20 cellular contexts compared by ENCODE assay signal in genomic region chr12:131230340-131231099, GRCh38.
DNase-seq lines count a peak whose midpoint lies in the region; ATAC-seq, FAIRE-seq and TF ChIP-seq lines count a peak whose summit lies in the region.
"Had no signal": no experiment of that assay in that cellular context is flagged by ENCODE, and none has a peak within 500 bp of the region (broad histone marks: within the 10 kb centered on the region; RNA-seq: fewer than 3 reads in every experiment).

No MANE protein-coding gene starts in this region.

- H2AK5ac ChIP-seq in H1 (ENCODE audit: low read depth, low read length): no peak overlapping the region; the same call in 1 of the 2 replicates

- H3K23ac ChIP-seq in H1 (ENCODE audit: insufficient read length): no peak overlapping the region

- no peaks in the 10 kb centered on the region for H4K20me1 ChIP-seq in H1 (replicated peaks in 1 of 2; ENCODE audit: control insufficient read depth in 1 of 2, insufficient read depth in 2 of 2, low read length in 2 of 2)
- no peaks in the 10 kb centered on the region for H4K20me1 ChIP-seq in osteoblast (ENCODE audit: insufficient read depth, low read length)

- H3K14ac ChIP-seq in H1 (ENCODE audit: insufficient read length): no peak overlapping the region

- H3K4me1 ChIP-seq in left ventricle myocardium inferior (peaks cover 21% of the 10 kb centered on the region), H1 (replicated peaks in 1 of 4; ENCODE audit: control insufficient read depth in 3 of 4, insufficient read depth in 4 of 4, low read length in 3 of 4) (peaks cover 0 to 21% (median 11%) of the 10 kb centered on the region in 4 experiments; a peak in 5 of 7 replicates), neuron (ENCODE audit: insufficient read depth, low read length) (peaks cover 12% of the 10 kb centered on the region), osteoblast (ENCODE audit: insufficient read depth, low read length) (no peaks in the 10 kb centered on the region)

- H3K27me3 ChIP-seq in left ventricle myocardium inferior (ENCODE audit: low read depth) (peaks cover 44% of the 10 kb centered on the region), H1 (replicated peaks in 1 of 4; ENCODE audit: control insufficient read depth in 3 of 4, extremely low read depth in 1 of 4, insufficient read depth in 3 of 4, low read length in 3 of 4) (no peaks in the 10 kb centered on the region), neuron (ENCODE audit: insufficient read depth, low read length) (no peaks in the 10 kb centered on the region), osteoblast (ENCODE audit: insufficient read depth, low read length) (no peaks in the 10 kb centered on the region)
- H3K27me3 ChIP-seq: dorsolateral prefrontal cortex had no signal

- no peak overlapping the region; the same call in 1 of the 2 replicates for H2BK12ac ChIP-seq in H1 (ENCODE audit: low read depth, low read length)

- peak; percentile 15 to 37; a peak in 2 of 4 replicates for TF ChIP-seq RAD21 in H1 (IDR thresholded peaks at IDR 0.05 in 1 of 2, conservative IDR thresholded peaks at IDR 0.05 in 1 of 2; ENCODE audit: low read depth in 2 of 2, low read length in 2 of 2)

- H3K36me3 ChIP-seq in left ventricle myocardium inferior (no peaks in the 10 kb centered on the region), H1 (ENCODE audit: control insufficient read depth in 2 of 4, insufficient read depth in 4 of 4, low read length in 3 of 4) (no peaks in the 10 kb centered on the region), neuron (ENCODE audit: insufficient read depth, low read length) (no peaks in the 10 kb centered on the region), osteoblast (ENCODE audit: insufficient read depth, low read length) (no peaks in the 10 kb centered on the region)
- H3K36me3 ChIP-seq: heart right ventricle had no signal

- no peak overlapping the region for H4K5ac ChIP-seq in H1 (ENCODE audit: insufficient read length, low read depth, low read length)

- no peak overlapping the region for H2BK120ac ChIP-seq in H1 (replicated peaks; ENCODE audit: low read depth, low read length)

- H3K27ac ChIP-seq in left ventricle myocardium inferior (replicated peaks) (peak overlapping the region; percentile 66), H1 (ENCODE audit: low read depth, low read length) (no peak overlapping the region), osteoblast (ENCODE audit: low read depth, low read length) (no peak overlapping the region)
- H3K27ac ChIP-seq: epithelial cell of prostate had no signal

- no peak overlapping the region for H2BK15ac ChIP-seq in H1 (ENCODE audit: low read length)

- H3K4me3 ChIP-seq in left ventricle myocardium inferior (no peak overlapping the region), H1 (ENCODE audit: extremely low read depth in 1 of 4, insufficient read depth in 2 of 4, low read depth in 3 of 4, low read length in 4 of 4) (no peak overlapping the region; a peak in 2 of 8 replicates), neuron (ENCODE audit: low read length) (no peak overlapping the region), osteoblast (ENCODE audit: insufficient read depth, low read length) (no peak overlapping the region)
- H3K4me3 ChIP-seq: dorsolateral prefrontal cortex, heart right ventricle, mucosa of descending colon had no signal

- no peak overlapping the region for H3K9ac ChIP-seq in H1 (replicated peaks in 1 of 4; ENCODE audit: extremely low read depth in 1 of 4, low read depth in 3 of 4, low read length in 3 of 4)

- no peak overlapping the region for H4K91ac ChIP-seq in H1 (replicated peaks; ENCODE audit: insufficient read length, low read length)

- TF ChIP-seq POLR2A in H1 (IDR thresholded peaks at IDR 0.05; ENCODE audit: control extremely low read depth in 1 of 2, low read depth in 2 of 2, low read length in 2 of 2): no peak

- peak overlapping the region; percentile 34; the same call in 1 of the 2 replicates for H3K18ac ChIP-seq in H1 (ENCODE audit: extremely low read depth, low read length)

- H3K56ac ChIP-seq in H1 (replicated peaks; ENCODE audit: insufficient read length, low read depth, low read length): no peak overlapping the region

- CTCF ChIA-PET in H1 (lab: Charles Lee; ENCODE audit: partially characterized antibody): interaction anchor here (0.8 to 2.7 kb wide), 12 partner anchors 8 to 224 kb away, joined by 3 to 11 read pairs (median 4); no protein-coding TSS in a partner anchor

- H3K79me2 ChIP-seq in H1 (ENCODE audit: control insufficient read depth in 1 of 2, insufficient read depth in 2 of 2, low read length in 2 of 2): no peaks in the 10 kb centered on the region
- no peaks in the 10 kb centered on the region for H3K79me2 ChIP-seq in osteoblast (ENCODE audit: insufficient read depth, low read length)

- H3K9me3 ChIP-seq in left ventricle myocardium inferior (replicated peaks) (peaks cover 10% of the 10 kb centered on the region), H1 (ENCODE audit: insufficient read depth in 2 of 2, low read depth in 1 of 2, low read length in 1 of 2) (peaks cover 3 to 4% of the 10 kb centered on the region in 2 experiments; a peak in 3 of 4 replicates), neuron (ENCODE audit: low read length) (no peaks in the 10 kb centered on the region), osteoblast (ENCODE audit: low read depth, low read length) (no peaks in the 10 kb centered on the region)
- H3K9me3 ChIP-seq: mucosa of descending colon had no signal

- no peak overlapping the region for H3K4ac ChIP-seq in H1 (replicated peaks; ENCODE audit: insufficient read length, low read depth, low read length)

- FAIRE-seq in H1 (lab: Jason Lieb, UNC) (no peak), RCC 7860 (lab: Jason Lieb, UNC) (no peak)
- FAIRE-seq: TTC549 had no signal

- DNase-seq in left ventricle myocardium inferior: no peak
- no peak for DNase-seq in left cardiac atrium
- DNase-seq in H1 (ENCODE audit: low read depth in 1 of 2, low spot score in 2 of 2): no peak
- no peak for DNase-seq in osteoblast (ENCODE audit: insufficient read length, low spot score, missing footprints)
- DNase-seq in RCC 7860 (ENCODE audit: low spot score): no peak
- DNase-seq in hippocampal formation (lab: John Stamatoyannopoulos, UW): no peak
- DNase-seq: activated CD4-positive, alpha-beta T cell treated with anti-CD3 and anti-CD28 coated beads, Interleukin-2, amount 10 ng/mL, durations not matched to agents 24 days and 14 days; activated naive CD4-positive, alpha-beta T cell treated with anti-CD3 and anti-CD28 coated beads, Interleukin-2, amount 50 U/mL, for 16 hours; anterior cingulate cortex; HCEC 1CT; mucosa of descending colon; NCI-H1694 treated with DMSO at 0.1 percent for 48 hours; stimulated activated CD4-positive, alpha-beta T cell treated with anti-CD3 and anti-CD28 coated beads, Interleukin-4, amount 100 ng/mL, for 24 hours; stimulated activated naive CD8-positive, alpha-beta T cell treated with anti-CD3 and anti-CD28 coated beads, Interleukin-15, Interleukin-2, amounts not matched to agents 100 U/mL and 50 U/mL, for 24 hours had no signal

- H3K79me1 ChIP-seq in H1 (ENCODE audit: low read depth, low read length): no peaks in the 10 kb centered on the region

- no peak for TF ChIP-seq EP300 in H1 (IDR thresholded peaks at IDR 0.05; ENCODE audit: borderline replicate concordance in 1 of 2, low read depth in 2 of 2, low read length in 2 of 2)

- H2BK20ac ChIP-seq in H1 (ENCODE audit: low read length): no peak overlapping the region

- H3K4me2 ChIP-seq in H1 (ENCODE audit: insufficient read depth in 1 of 2, low read depth in 2 of 2, low read length in 2 of 2): peak overlapping the region; percentile 2 to 35; a peak in 1 of 4 replicates
- no peak overlapping the region for H3K4me2 ChIP-seq in osteoblast (ENCODE audit: insufficient read depth, low read length)

- H4K8ac ChIP-seq in H1 (ENCODE audit: extremely low read depth, insufficient read depth, low read length): no peak overlapping the region

- ATAC-seq in left cardiac atrium (no peak), HG02981 (IDR thresholded peaks at IDR 0.05; ENCODE audit: unreplicated experiment) (no peak)
- ATAC-seq: stimulated activated naive CD8-positive, alpha-beta T cell treated with anti-CD3 and anti-CD28 coated beads, Interleukin-15, Interleukin-2, amounts not matched to agents 100 U/mL and 50 U/mL, for 24 hours had no signal

- no peak for TF ChIP-seq CTCF in left ventricle myocardium inferior (IDR thresholded peaks at IDR 0.05; ENCODE audit: borderline replicate concordance)
- peak; percentile 15 to 42 (median 38); a peak in 3 of 4 replicates for TF ChIP-seq CTCF in H1 (IDR thresholded peaks at IDR 0.05; ENCODE audit: control extremely low read depth in 1 of 3, insufficient read depth in 1 of 3, low read depth in 1 of 3, low read length in 3 of 3)
- TF ChIP-seq CTCF in osteoblast (IDR thresholded peaks at IDR 0.05; ENCODE audit: extremely low read depth, low read depth, low read length): no peak

- POLR2A ChIA-PET in H1 (lab: Charles Lee; ENCODE audit: partially characterized antibody): interaction anchor here (1.1 to 2.2 kb wide), 2 partner anchors 12 to 481 kb away, joined by 3 to 9 read pairs; partner anchors contain the start of gene SFSWAP

- intact Hi-C loops in left ventricle myocardium inferior (cut with micrococcal nuclease) (no loop called here), left cardiac atrium (cut with DNase I) (no loop called here)

- H2BK5ac ChIP-seq in H1 (ENCODE audit: low read depth, low read length): 0 out of 2 replicates have a peak overlapping the region, but pooled peaks have one; percentile 80

- H3K23me2 ChIP-seq in H1 (ENCODE audit: low read depth, low read length): no peaks in the 10 kb centered on the region

- 76% methylated on average over 17 of the region's 17 CpGs; no CpG with 5 or more reads in 1 of the 2 experiments for WGBS in H1 (ENCODE audit: extremely low coverage in 1 of 2, insufficient coverage in 1 of 2, insufficient read length in 1 of 2, insufficient replicate concordance in 2 of 2, low coverage in 1 of 2, low lambda C conversion rate in 2 of 2, missing lambda C conversion rate in 1 of 2), 2 experiments

- no peak overlapping the region for H2AFZ ChIP-seq in H1 (ENCODE audit: low read length)
- peak overlapping the region; percentile 17 for H2AFZ ChIP-seq in neuron (ENCODE audit: low read depth, low read length)
- H2AFZ ChIP-seq in osteoblast (ENCODE audit: low read length): no peak overlapping the region

TF ChIP-seq in H1, 55 proteins besides CTCF, POLR2A, EP300 and RAD21 (continues in another document):
- TF ChIP-seq MAFK (IDR thresholded peaks at IDR 0.05; ENCODE audit: low read depth, low read length) (peak; percentile 77), SIX5 (IDR thresholded peaks at IDR 0.05; ENCODE audit: low read depth, low read length) (no peak), RBBP5 (IDR thresholded peaks at IDR 0.05; ENCODE audit: borderline replicate concordance, low read depth, low read length) (0 out of 2 replicates have a peak, but pooled peaks have one; percentile 1), CHD2 (IDR thresholded peaks at IDR 0.05; ENCODE audit: low read length) (no peak), EZH2 (IDR thresholded peaks at IDR 0.05; ENCODE audit: low read depth, low read length, severe bottlenecking) (no peak), TEAD4 (IDR thresholded peaks at IDR 0.05; ENCODE audit: low read depth, low read length) (no peak), CEBPB (IDR thresholded peaks at IDR 0.05; ENCODE audit: low read depth, low read length) (no peak)

Comparison
In these comparisons a context has a peak if more than half of its experiments do, and no peak if none do; other contexts are left out.
1. CTCF ChIP-seq: peak in H1 (3 of 3); none in left ventricle myocardium inferior (single experiment) and osteoblast (single experiment).